In genomic region chr11:114197799-114198500, GRCh38 we compare ENCODE assay signal across 9 cellular contexts.
DNase-seq lines count a peak whose midpoint lies in the region; ATAC-seq and TF ChIP-seq lines count a peak whose summit lies in the region.
"Had no signal": no experiment of that assay in that cellular context is flagged by ENCODE, and none has a peak within 500 bp of the region (broad histone marks: within the 10 kb centered on the region; RNA-seq: fewer than 3 reads in every experiment).

No MANE protein-coding gene starts in this region.

- peaks cover 17 to 30% (median 24%) of the 10 kb centered on the region in 3 donors for H3K4me1 Mint-ChIP-seq in CD8-positive, alpha-beta memory T cell

- ATAC-seq in Right ventricle myocardium inferior (peak; percentile 77), psoas muscle (peak; percentile 68 to 85 (median 80)), HG02852 (IDR thresholded peaks at IDR 0.05; ENCODE audit: unreplicated experiment) (no peak)

- no peak for TF ChIP-seq CTCF in psoas muscle (IDR thresholded peaks at IDR 0.05)

- H3K27ac ChIP-seq in CD8-positive, alpha-beta memory T cell (ENCODE audit: low read depth, low read length), result no peak overlapping the region
- H3K27ac ChIP-seq in psoas muscle, result peak overlapping the region; percentile 91
- H3K27ac ChIP-seq: cardiac muscle cell had no signal

- intact Hi-C loops in Right ventricle myocardium inferior (cut with DNase I) (loop anchor here (5.0 kb wide), 1 partner anchor 141 kb away; the partner anchor contains the start of gene ZBTB16), psoas muscle (cut with DNase I) (loop anchor here in 1 of 2 donors (1.0 to 5.0 kb wide), 4 partner anchors 15 to 141 kb away; partner anchors contain the start of gene ZBTB16)

- no peaks in the 10 kb centered on the region for H3K9me3 Mint-ChIP-seq in CD8-positive, alpha-beta memory T cell

- POLR2A ChIA-PET in CD8-positive, alpha-beta memory T cell (lab: Charles Lee), result no interaction called here

- H3K27me3 ChIP-seq in CD8-positive, alpha-beta memory T cell (ENCODE audit: insufficient read depth, low read length, poor library complexity, severe bottlenecking), result no peaks in the 10 kb centered on the region
- no peaks in the 10 kb centered on the region for H3K27me3 ChIP-seq in psoas muscle (ENCODE audit: insufficient read depth in 3 of 3, low read length in 2 of 3)
- H3K27me3 ChIP-seq: cardiac muscle cell had no signal

- H3K4me3 ChIP-seq in CD8-positive, alpha-beta memory T cell (ENCODE audit: low read length), result no peak overlapping the region
- peak overlapping the region; percentile 23 for H3K4me3 ChIP-seq in psoas muscle
- H3K4me3 ChIP-seq: cardiac muscle cell had no signal

- H3K36me3 ChIP-seq in CD8-positive, alpha-beta memory T cell (ENCODE audit: insufficient read depth, low read length), result no peaks in the 10 kb centered on the region
- H3K36me3 ChIP-seq in psoas muscle (ENCODE audit: insufficient read depth in 1 of 2, low read depth in 1 of 2), result no peaks in the 10 kb centered on the region
- H3K36me3 ChIP-seq: cardiac muscle cell had no signal

- CTCF ChIA-PET in CD8-positive, alpha-beta memory T cell (lab: Charles Lee), result interaction anchor here (0.9 to 1.6 kb wide), 6 partner anchors 63 to 164 kb away, joined by 3 to 5 read pairs (median 4); no protein-coding TSS in a partner anchor

- H3K9me3 ChIP-seq in CD8-positive, alpha-beta memory T cell (ENCODE audit: low read length), result no peaks in the 10 kb centered on the region
- H3K9me3 ChIP-seq in psoas muscle, result no peaks in the 10 kb centered on the region

- peaks cover 0 to 2% (median 0%) of the 10 kb centered on the region in 3 donors for H3K36me3 Mint-ChIP-seq in CD8-positive, alpha-beta memory T cell

- peak overlapping the region in 5 of 8 donors; percentile 38 to 95 (median 73) for H3K27ac Mint-ChIP-seq in CD8-positive, alpha-beta memory T cell

- no peaks in the 10 kb centered on the region for H3K27me3 Mint-ChIP-seq in CD8-positive, alpha-beta memory T cell

- no peak for DNase-seq in CD8-positive, alpha-beta memory T cell
- DNase-seq in amniotic epithelial cell (ENCODE audit: low read depth), result peak; percentile 98
- DNase-seq in Right ventricle myocardium inferior (ENCODE audit: missing footprints), result peak; percentile 76
- peak; percentile 80 to 92 for DNase-seq in psoas muscle
- DNase-seq in hepatic stellate cell (ENCODE audit: low spot score), result no peak
- DNase-seq in activated effector memory CD4-positive, alpha-beta T cell treated with anti-CD3 and anti-CD28 coated beads, Interleukin-2, amount 50 U/mL, for 16 hours, result no peak
- DNase-seq in activated CD4-positive, alpha-beta T cell treated with anti-CD3 and anti-CD28 coated beads, Interleukin-2, amount 50 U/mL, for 48 hours, result no peak

- 3 to 9% (median 6%) methylated on average over 10 of the region's 10 CpGs for WGBS in psoas muscle, 3 donors

- no peak overlapping the region for H3K4me3 Mint-ChIP-seq in CD8-positive, alpha-beta memory T cell

- H3K4me1 ChIP-seq in CD8-positive, alpha-beta memory T cell (ENCODE audit: insufficient read depth, low read length), result peaks cover 9% of the 10 kb centered on the region
- peaks cover 96% of the 10 kb centered on the region for H3K4me1 ChIP-seq in psoas muscle

Comparison
In these comparisons a context has a peak if more than half of its experiments do, and no peak if none do; other contexts are left out.
1. DNase-seq: peak in amniotic epithelial cell (single experiment), Right ventricle myocardium inferior (single experiment) and psoas muscle (2 of 2); none in CD8-positive, alpha-beta memory T cell (0 of 5), hepatic stellate cell (single experiment), activated effector memory CD4-positive, alpha-beta T cell treated with anti-CD3 and anti-CD28 coated beads, Interleukin-2, amount 50 U/mL, for 16 hours (single experiment) and activated CD4-positive, alpha-beta T cell treated with anti-CD3 and anti-CD28 coated beads, Interleukin-2, amount 50 U/mL, for 48 hours (0 of 2).